Comparison of ENCODE assay signal across 8 cellular contexts in genomic region chrX:53420351-53420750, GRCh38. TPM values are rescaled to one million over a fixed set of nuclear protein-coding genes. Genes with fewer than 3 reads are reported as not detected.
DNase-seq lines count a peak whose midpoint lies in the region; ATAC-seq and TF ChIP-seq lines count a peak whose summit lies in the region.
"Not testable (repeated sequence)": the region's sequence is repeated elsewhere in the genome, so short reads cannot be mapped to it uniquely, and the experiment has no call there.

No MANE protein-coding gene starts in this region.

- H3K4me1 Mint-ChIP-seq in CD4-positive, CD25-positive, alpha-beta regulatory T cell = peaks cover 10 to 54% (median 20%) of the 10 kb centered on the region in 4 donors
- H3K4me1 Mint-ChIP-seq in activated CD4-positive, alpha-beta T cell treated with anti-CD3 and anti-CD28 coated beads, Interleukin-2, amount 10 ng/mL, durations not matched to agents 24 days and 14 days = peaks cover 24% of the 10 kb centered on the region
- peaks cover 25% of the 10 kb centered on the region for H3K4me1 Mint-ChIP-seq in activated T-helper 2 cell treated with anti-CD3 and anti-CD28 coated beads, Interferon-gamma antibody, Interleukin-2, Interleukin-4, amounts not matched to agents 10 μg/mL and 5 μg/mL and 100 μg/mL, durations not matched to agents 14 hours and 24 hours and 36 hours (ENCODE audit: low read depth)
- H3K4me1 Mint-ChIP-seq in MCF 10A (ENCODE audit: insufficient read depth, unreplicated experiment) (peaks cover 18% of the 10 kb centered on the region), memory B cell (peaks cover 15% of the 10 kb centered on the region)

- H3K4me3 Mint-ChIP-seq in CD4-positive, CD25-positive, alpha-beta regulatory T cell = peak overlapping the region; percentile 88 to 99 (median 92)
- H3K4me3 Mint-ChIP-seq in activated CD4-positive, alpha-beta T cell treated with anti-CD3 and anti-CD28 coated beads, Interleukin-2, amount 10 ng/mL, durations not matched to agents 24 days and 14 days = peak overlapping the region; percentile 98
- H3K4me3 Mint-ChIP-seq in activated T-helper 2 cell treated with anti-CD3 and anti-CD28 coated beads, Interferon-gamma antibody, Interleukin-2, Interleukin-4, amounts not matched to agents 10 μg/mL and 5 μg/mL and 100 μg/mL, durations not matched to agents 14 hours and 24 hours and 36 hours (ENCODE audit: low read depth) = peak overlapping the region; percentile 95
- peak overlapping the region; percentile 23 for H3K4me3 Mint-ChIP-seq in MCF 10A (ENCODE audit: unreplicated experiment)
- peak overlapping the region; percentile 53 for H3K4me3 Mint-ChIP-seq in memory B cell

- not testable (repeated sequence) for H3K9me3 ChIP-seq in CD4-positive, CD25-positive, alpha-beta regulatory T cell (ENCODE audit: control insufficient read depth in 2 of 2, low read length in 2 of 2); OCI-LY3 (ENCODE audit: insufficient read depth, low read length); skeletal muscle satellite cell (replicated peaks; ENCODE audit: low read length)

- peak overlapping the region; percentile 98 for H3K4me2 ChIP-seq in OCI-LY3 (ENCODE audit: low read length)
- H3K4me2 ChIP-seq in skeletal muscle satellite cell (ENCODE audit: low read length) = peak overlapping the region; percentile 89

- not testable (repeated sequence) for H3K4me3 ChIP-seq in CD4-positive, CD25-positive, alpha-beta regulatory T cell (ENCODE audit: low read depth, low read length); OCI-LY3 (ENCODE audit: low read length); skeletal muscle satellite cell (ENCODE audit: low read length)
- peak overlapping the region; percentile 51; the same call in 1 of the 2 replicates for H3K4me3 ChIP-seq in HFF-Myc (replicated peaks; ENCODE audit: low read depth, low read length)

- not testable (repeated sequence) for ATAC-seq in CD4-positive, CD25-positive, alpha-beta regulatory T cell (ENCODE audit: low read depth in 2 of 2); memory B cell (ENCODE audit: low read depth)

- not testable (repeated sequence) for H3K9ac ChIP-seq in OCI-LY3 (ENCODE audit: low read length); skeletal muscle satellite cell (ENCODE audit: low read depth, low read length)

- peak overlapping the region; percentile 95 for H3K27ac ChIP-seq in CD4-positive, CD25-positive, alpha-beta regulatory T cell (ENCODE audit: insufficient read depth, low read length, poor library complexity, severe bottlenecking)
- not testable (repeated sequence) for H3K27ac ChIP-seq in OCI-LY3 (ENCODE audit: low read length)

- H3K9me3 Mint-ChIP-seq in CD4-positive, CD25-positive, alpha-beta regulatory T cell; activated CD4-positive, alpha-beta T cell treated with anti-CD3 and anti-CD28 coated beads, Interleukin-2, amount 10 ng/mL, durations not matched to agents 24 days and 14 days; activated T-helper 2 cell treated with anti-CD3 and anti-CD28 coated beads, Interferon-gamma antibody, Interleukin-2, Interleukin-4, amounts not matched to agents 10 μg/mL and 5 μg/mL and 100 μg/mL, durations not matched to agents 14 hours and 24 hours and 36 hours; MCF 10A (ENCODE audit: unreplicated experiment); memory B cell: not testable (repeated sequence)

- peak overlapping the region; percentile 3 to 97 (median 43) for H3K27ac Mint-ChIP-seq in CD4-positive, CD25-positive, alpha-beta regulatory T cell
- not testable (repeated sequence) for H3K27ac Mint-ChIP-seq in activated CD4-positive, alpha-beta T cell treated with anti-CD3 and anti-CD28 coated beads, Interleukin-2, amount 10 ng/mL, durations not matched to agents 24 days and 14 days; activated T-helper 2 cell treated with anti-CD3 and anti-CD28 coated beads, Interferon-gamma antibody, Interleukin-2, Interleukin-4, amounts not matched to agents 10 μg/mL and 5 μg/mL and 100 μg/mL, durations not matched to agents 14 hours and 24 hours and 36 hours; MCF 10A (ENCODE audit: low read depth, unreplicated experiment); memory B cell

- BruUV-seq in MCF 10A (replicated peaks; lab: Mats Ljungman, UMichigan) = not testable (repeated sequence)

- H3K79me2 ChIP-seq in OCI-LY3 (ENCODE audit: low read length) = peaks cover 69% of the 10 kb centered on the region

- not testable (repeated sequence) for H3K27me3 Mint-ChIP-seq in CD4-positive, CD25-positive, alpha-beta regulatory T cell; activated CD4-positive, alpha-beta T cell treated with anti-CD3 and anti-CD28 coated beads, Interleukin-2, amount 10 ng/mL, durations not matched to agents 24 days and 14 days; activated T-helper 2 cell treated with anti-CD3 and anti-CD28 coated beads, Interferon-gamma antibody, Interleukin-2, Interleukin-4, amounts not matched to agents 10 μg/mL and 5 μg/mL and 100 μg/mL, durations not matched to agents 14 hours and 24 hours and 36 hours (ENCODE audit: low read depth); MCF 10A (ENCODE audit: insufficient read depth, unreplicated experiment); memory B cell

- not testable (repeated sequence) for H3K27me3 ChIP-seq in CD4-positive, CD25-positive, alpha-beta regulatory T cell (ENCODE audit: control insufficient read depth, insufficient read depth, low read length); OCI-LY3 (ENCODE audit: low read depth, low read length); skeletal muscle satellite cell (ENCODE audit: control insufficient read depth, insufficient read depth, low read length)

- peaks cover 14% of the 10 kb centered on the region for H4K20me1 ChIP-seq in OCI-LY3 (ENCODE audit: insufficient read depth, low read length)

- POLR2A ChIA-PET in MCF 10A (lab: Yijun Ruan, JAX) = interaction anchor here (0.9 kb wide), 1 partner anchor 9 kb away, joined by 3 read pairs; no protein-coding TSS in a partner anchor

- intact Hi-C loops in activated CD4-positive, alpha-beta T cell treated with anti-CD3 and anti-CD28 coated beads, Interleukin-2, amount 10 ng/mL, durations not matched to agents 24 days and 14 days (cut with micrococcal nuclease) = loop anchor here (5.0 kb wide), 2 partner anchors 262 to 622 kb away; partner anchors contain the start of gene PHF8
- intact Hi-C loops in activated T-helper 2 cell treated with anti-CD3 and anti-CD28 coated beads, Interferon-gamma antibody, Interleukin-2, Interleukin-4, amounts not matched to agents 10 μg/mL and 5 μg/mL and 100 μg/mL, durations not matched to agents 14 hours and 24 hours and 36 hours (cut with micrococcal nuclease) = loop anchor here (5.0 to 10.0 kb wide), 2 partner anchors 622 to 1384 kb away; partner anchors contain the start of genes MAGED2 and PHF8
- intact Hi-C loops in MCF 10A (cut with micrococcal nuclease) = not testable (repeated sequence)

- not testable (repeated sequence) for H3K36me3 ChIP-seq in CD4-positive, CD25-positive, alpha-beta regulatory T cell (ENCODE audit: control insufficient read depth, insufficient read depth, low read length); skeletal muscle satellite cell (ENCODE audit: insufficient read depth, low read length)
- peaks cover 13% of the 10 kb centered on the region for H3K36me3 ChIP-seq in OCI-LY3 (replicated peaks; ENCODE audit: low read depth, low read length)

- not testable (repeated sequence) for TF ChIP-seq CTCF in HFF-Myc (IDR thresholded peaks at IDR 0.05; ENCODE audit: low read depth, low read length, missing control alignments); OCI-LY3 (IDR thresholded peaks at IDR 0.05; ENCODE audit: low read depth, low read length); MCF 10A (IDR thresholded peaks at IDR 0.05; ENCODE audit: unreplicated experiment)

- H2AFZ ChIP-seq in OCI-LY3 (ENCODE audit: low read depth, low read length) = not testable (repeated sequence)

- peaks cover 24% of the 10 kb centered on the region for H3K4me1 ChIP-seq in CD4-positive, CD25-positive, alpha-beta regulatory T cell (ENCODE audit: control insufficient read depth, insufficient read depth, low read length, poor library complexity, severe bottlenecking)
- peaks cover 13% of the 10 kb centered on the region for H3K4me1 ChIP-seq in OCI-LY3 (ENCODE audit: low read length)
- peaks cover 18% of the 10 kb centered on the region for H3K4me1 ChIP-seq in skeletal muscle satellite cell (ENCODE audit: control insufficient read depth, insufficient read depth, low read length)

- DNase-seq in CD4-positive, CD25-positive, alpha-beta regulatory T cell; HFF-Myc (ENCODE audit: extremely low read depth, low read depth); activated CD4-positive, alpha-beta T cell treated with anti-CD3 and anti-CD28 coated beads, Interleukin-2, amount 10 ng/mL, durations not matched to agents 24 days and 14 days; activated T-helper 2 cell treated with anti-CD3 and anti-CD28 coated beads, Interferon-gamma antibody, Interleukin-2, Interleukin-4, amounts not matched to agents 10 μg/mL and 5 μg/mL and 100 μg/mL, durations not matched to agents 14 hours and 24 hours and 36 hours (ENCODE audit: low spot score); MCF 10A (ENCODE audit: unreplicated experiment); memory B cell (ENCODE audit: low spot score in 2 of 2): not testable (repeated sequence)

- not testable (repeated sequence) for H3K36me3 Mint-ChIP-seq in CD4-positive, CD25-positive, alpha-beta regulatory T cell; memory B cell
- peaks cover 16% of the 10 kb centered on the region for H3K36me3 Mint-ChIP-seq in activated CD4-positive, alpha-beta T cell treated with anti-CD3 and anti-CD28 coated beads, Interleukin-2, amount 10 ng/mL, durations not matched to agents 24 days and 14 days (ENCODE audit: low read depth)
- H3K36me3 Mint-ChIP-seq in activated T-helper 2 cell treated with anti-CD3 and anti-CD28 coated beads, Interferon-gamma antibody, Interleukin-2, Interleukin-4, amounts not matched to agents 10 μg/mL and 5 μg/mL and 100 μg/mL, durations not matched to agents 14 hours and 24 hours and 36 hours (ENCODE audit: low read depth) = peaks cover 21% of the 10 kb centered on the region
- H3K36me3 Mint-ChIP-seq in MCF 10A (ENCODE audit: insufficient read depth, unreplicated experiment) = peaks cover 13% of the 10 kb centered on the region

- CTCF ChIA-PET in MCF 10A (lab: Yijun Ruan, JAX) = interaction anchor here (0.6 to 1.5 kb wide), 2 partner anchors 103 to 1335 kb away, joined by 4 to 9 read pairs; no protein-coding TSS in a partner anchor

RNA-seq across cellular contexts. Expression of gene SMC1A, which starts 2.1 kb away (rescaled TPM):
- total RNA-seq in CD4-positive, CD25-positive, alpha-beta regulatory T cell = 74.9 TPM
- 10 to 100 TPM; 37.1 to 48.8 (median 45.7) TPM for polyA plus RNA-seq in CD4-positive, CD25-positive, alpha-beta regulatory T cell
- total RNA-seq in activated CD4-positive, alpha-beta T cell treated with anti-CD3 and anti-CD28 coated beads, Interleukin-2, amount 10 ng/mL, durations not matched to agents 24 days and 14 days = 141 and 144 TPM in 2 replicates
- total RNA-seq in activated T-helper 2 cell treated with anti-CD3 and anti-CD28 coated beads, Interferon-gamma antibody, Interleukin-2, Interleukin-4, amounts not matched to agents 10 μg/mL and 5 μg/mL and 100 μg/mL, durations not matched to agents 14 hours and 24 hours and 36 hours = 134 and 136 TPM in 2 replicates
- total RNA-seq in MCF 10A (2022) = 89.6 and 94.7 TPM in 2 replicates
- total RNA-seq in skeletal muscle satellite cell (2012; rRNA removed) = 14.9 and 18.0 TPM in 2 replicates

RNA-seq across cellular contexts. Expression of gene RIBC1, which starts 2.3 kb away (rescaled TPM):
- 1.8 TPM for total RNA-seq in CD4-positive, CD25-positive, alpha-beta regulatory T cell
- under 1 TPM in 3 of 4 donors, not detected in 1; 0.39 to 0.91 (median 0.75) TPM for polyA plus RNA-seq in CD4-positive, CD25-positive, alpha-beta regulatory T cell
- total RNA-seq in activated CD4-positive, alpha-beta T cell treated with anti-CD3 and anti-CD28 coated beads, Interleukin-2, amount 10 ng/mL, durations not matched to agents 24 days and 14 days = 0.44 and 0.54 TPM in 2 replicates
- 0.43 and 0.90 TPM in 2 replicates for total RNA-seq in activated T-helper 2 cell treated with anti-CD3 and anti-CD28 coated beads, Interferon-gamma antibody, Interleukin-2, Interleukin-4, amounts not matched to agents 10 μg/mL and 5 μg/mL and 100 μg/mL, durations not matched to agents 14 hours and 24 hours and 36 hours
- 0.82 and 1.0 TPM in 2 replicates for total RNA-seq in MCF 10A (2022)
- total RNA-seq in skeletal muscle satellite cell (2012; rRNA removed) = 0.44 TPM in 1 of 2 replicates, not detected in the other

RNA-seq across cellular contexts. Expression of gene HSD17B10, which starts 13.8 kb away (rescaled TPM):
- total RNA-seq in CD4-positive, CD25-positive, alpha-beta regulatory T cell = 54.5 TPM
- 100 to 1,000 TPM; 133 to 155 (median 147) TPM for polyA plus RNA-seq in CD4-positive, CD25-positive, alpha-beta regulatory T cell
- total RNA-seq in activated CD4-positive, alpha-beta T cell treated with anti-CD3 and anti-CD28 coated beads, Interleukin-2, amount 10 ng/mL, durations not matched to agents 24 days and 14 days = 148 and 165 TPM in 2 replicates
- 135 and 139 TPM in 2 replicates for total RNA-seq in activated T-helper 2 cell treated with anti-CD3 and anti-CD28 coated beads, Interferon-gamma antibody, Interleukin-2, Interleukin-4, amounts not matched to agents 10 μg/mL and 5 μg/mL and 100 μg/mL, durations not matched to agents 14 hours and 24 hours and 36 hours
- total RNA-seq in MCF 10A (2022) = 113 and 115 TPM in 2 replicates
- 69.0 and 84.7 TPM in 2 replicates for total RNA-seq in skeletal muscle satellite cell (2012; rRNA removed)

Comparison
In these comparisons a context has a peak if more than half of its experiments do, and no peak if none do; other contexts are left out.
1. H3K4me3 Mint-ChIP-seq: peak in every context shown above with its lines; median percentile 98 in activated CD4-positive, alpha-beta T cell treated with anti-CD3 and anti-CD28 coated beads, Interleukin-2, amount 10 ng/mL, durations not matched to agents 24 days and 14 days; 95 in activated T-helper 2 cell treated with anti-CD3 and anti-CD28 coated beads, Interferon-gamma antibody, Interleukin-2, Interleukin-4, amounts not matched to agents 10 μg/mL and 5 μg/mL and 100 μg/mL, durations not matched to agents 14 hours and 24 hours and 36 hours; 92 in CD4-positive, CD25-positive, alpha-beta regulatory T cell; 53 in memory B cell; 23 in MCF 10A.